Comparison of ENCODE assay signal across 8 cellular contexts in the genomic region with DNA sequence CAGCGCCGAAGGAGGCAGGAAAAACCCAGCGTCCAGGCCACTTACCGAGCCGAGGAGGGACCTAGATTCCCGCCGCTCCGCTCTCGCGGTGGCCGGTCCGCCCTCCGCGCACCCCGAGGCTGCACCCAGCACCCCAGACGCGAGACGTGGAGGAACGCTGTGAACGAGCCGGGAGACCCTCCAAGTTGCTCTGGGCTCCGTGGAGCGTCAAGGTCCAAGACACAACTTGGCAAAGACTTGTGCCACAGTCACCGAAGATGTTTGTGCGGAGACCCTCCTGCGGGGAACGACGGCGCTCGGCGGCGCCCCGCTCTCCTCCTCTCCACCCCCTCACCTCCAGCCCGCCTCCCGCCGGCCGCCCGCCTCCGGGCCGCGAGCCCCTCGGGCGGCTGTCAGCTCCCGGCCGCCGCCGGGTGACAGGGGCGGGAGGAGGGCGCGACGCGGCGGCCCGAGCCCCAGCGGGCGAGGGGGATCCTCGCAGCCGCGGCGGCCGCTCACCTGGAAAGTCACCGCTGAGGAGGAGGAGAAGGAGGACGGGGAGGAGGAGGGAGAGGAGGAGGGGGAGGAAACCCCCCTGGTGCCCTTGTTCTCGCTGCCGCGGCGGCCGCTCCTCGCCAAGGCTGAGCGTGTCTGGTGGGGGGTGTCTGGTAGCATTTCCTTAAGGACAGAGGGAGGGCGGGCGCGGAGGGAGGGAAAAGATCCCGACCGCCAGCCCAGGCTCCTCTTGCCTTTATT. TPM values are rescaled to one million over a fixed set of nuclear protein-coding genes. Genes with fewer than 3 reads are reported as not detected.
A peak's percentile ranks its signal among the peaks of the same experiment; 100 is the strongest.
DNase-seq lines count a peak whose midpoint lies in the region; ATAC-seq, FAIRE-seq and TF ChIP-seq lines count a peak whose summit lies in the region.

No MANE protein-coding gene starts in this region.

- no peaks in the 10 kb centered on the region for H3K9me3 ChIP-seq in A549

- H3K4me1 ChIP-seq in A549, result peaks cover 22% of the 10 kb centered on the region

- no peak for TF ChIP-seq RAD21 in A549 (conservative IDR thresholded peaks at IDR 0.05 in 1 of 2, IDR thresholded peaks at IDR 0.05 in 1 of 2)

- TF ChIP-seq POLR2A in A549 (IDR thresholded peaks at IDR 0.05; ENCODE audit: low read length), result no peak

- ATAC-seq in A549 (peak; percentile 31 to 37), GM18907 (IDR thresholded peaks at IDR 0.05; ENCODE audit: unreplicated experiment) (peak; percentile 19)

- no peak for FAIRE-seq in A549 (lab: Jason Lieb, UNC)

- in situ Hi-C loops in T47D (cut with HindIII; ENCODE audit: low pct_unique_long_range_greater_than_20kb, low sequenced_read_pairs), result no loop called here

- H3K4me2 ChIP-seq in A549, result peak overlapping the region; percentile 76

- no peak for TF ChIP-seq EP300 in A549 (IDR thresholded peaks at IDR 0.05)

- CTCF ChIA-PET in A549 (lab: Yijun Ruan, JAX), result interaction anchor here (0.9 to 1.1 kb wide), 2 partner anchors 10 to 60 kb away, joined by 3 read pairs; no protein-coding TSS in a partner anchor

- DNase-seq in A549 (ENCODE audit: low read depth in 1 of 2, low spot score in 1 of 2) (peak; percentile 27 to 59), HT-29 (ENCODE audit: low spot score) (peak; percentile 62), UCSD-AML1 (lab: John Stamatoyannopoulos, UW; ENCODE audit: unreplicated experiment) (peak; percentile 51), T47D (ENCODE audit: low read depth in 1 of 2, low spot score in 1 of 2) (peak; percentile 54 to 59), islet precursor cell (peak; percentile 83), pons (ENCODE audit: low spot score) (no peak)
- DNase-seq in stimulated activated CD4-positive, alpha-beta T cell treated with anti-CD3 and anti-CD28 coated beads, Interleukin-15, amount 100 ng/mL, for 48 hours (ENCODE audit: low read depth in 2 of 2), result peak; percentile 35 to 39

- POLR2A ChIA-PET in A549 (lab: Yijun Ruan, JAX), result interaction anchor here (0.5 to 1.1 kb wide), 2 partner anchors 114 to 560 kb away, joined by 3 read pairs; no protein-coding TSS in a partner anchor

- H3K27ac ChIP-seq in A549, result peak overlapping the region; percentile 83 to 93

- no peak for TF ChIP-seq CTCF in A549 (IDR thresholded peaks at IDR 0.05)

- peak overlapping the region; percentile 87 for H3K4me3 ChIP-seq in A549

- 0% methylated on average over 11 of the region's 75 CpGs for WGBS in A549 (ENCODE audit: missing lambda C conversion rate)

TF ChIP-seq in A549, 52 proteins besides CTCF, POLR2A, EP300 and RAD21:
- TF ChIP-seq MYC (IDR thresholded peaks at IDR 0.05; ENCODE audit: borderline replicate concordance, low read length), result no peak
- no peak for TF ChIP-seq FOXS1 (CRISPR knock-in tag; IDR thresholded peaks at IDR 0.05)
- TF ChIP-seq ZC3H11A (IDR thresholded peaks at IDR 0.05), result no peak
- TF ChIP-seq PHF8 (IDR thresholded peaks at IDR 0.05; ENCODE audit: borderline replicate concordance, low read depth), result peak; percentile 60; the same call in 1 of the 2 replicates
- TF ChIP-seq, protein P1, sequence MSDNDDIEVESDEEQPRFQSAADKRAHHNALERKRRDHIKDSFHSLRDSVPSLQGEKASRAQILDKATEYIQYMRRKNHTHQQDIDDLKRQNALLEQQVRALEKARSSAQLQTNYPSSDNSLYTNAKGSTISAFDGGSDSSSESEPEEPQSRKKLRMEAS (IDR thresholded peaks at IDR 0.05), result 0 out of 2 replicates have a peak, but pooled peaks have one; percentile 15
- no peak for TF ChIP-seq ZSCAN20 (CRISPR knock-in tag; IDR thresholded peaks at IDR 0.05)
- TF ChIP-seq CEBPB (IDR thresholded peaks at IDR 0.05), result no peak
- TF ChIP-seq, protein P2, sequence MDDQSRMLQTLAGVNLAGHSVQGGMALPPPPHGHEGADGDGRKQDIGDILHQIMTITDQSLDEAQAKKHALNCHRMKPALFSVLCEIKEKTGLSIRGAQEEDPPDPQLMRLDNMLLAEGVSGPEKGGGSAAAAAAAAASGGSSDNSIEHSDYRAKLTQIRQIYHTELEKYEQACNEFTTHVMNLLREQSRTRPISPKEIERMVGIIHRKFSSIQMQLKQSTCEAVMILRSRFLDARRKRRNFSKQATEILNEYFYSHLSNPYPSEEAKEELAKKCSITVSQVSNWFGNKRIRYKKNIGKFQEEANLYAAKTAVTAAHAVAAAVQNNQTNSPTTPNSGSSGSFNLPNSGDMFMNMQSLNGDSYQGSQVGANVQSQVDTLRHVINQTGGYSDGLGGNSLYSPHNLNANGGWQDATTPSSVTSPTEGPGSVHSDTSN (IDR thresholded peaks at IDR 0.05), result no peak
- TF ChIP-seq EHF (CRISPR knock-in tag; IDR thresholded peaks at IDR 0.05), result no peak
- TF ChIP-seq MAFK (IDR thresholded peaks at IDR 0.05; ENCODE audit: partially characterized antibody), result no peak
- no peak for TF ChIP-seq TFCP2L1 (CRISPR knock-in tag; IDR thresholded peaks at IDR 0.05)
- TF ChIP-seq ZFP36 (IDR thresholded peaks at IDR 0.05; ENCODE audit: borderline replicate concordance, partially characterized antibody), result no peak
- TF ChIP-seq, protein P3, sequence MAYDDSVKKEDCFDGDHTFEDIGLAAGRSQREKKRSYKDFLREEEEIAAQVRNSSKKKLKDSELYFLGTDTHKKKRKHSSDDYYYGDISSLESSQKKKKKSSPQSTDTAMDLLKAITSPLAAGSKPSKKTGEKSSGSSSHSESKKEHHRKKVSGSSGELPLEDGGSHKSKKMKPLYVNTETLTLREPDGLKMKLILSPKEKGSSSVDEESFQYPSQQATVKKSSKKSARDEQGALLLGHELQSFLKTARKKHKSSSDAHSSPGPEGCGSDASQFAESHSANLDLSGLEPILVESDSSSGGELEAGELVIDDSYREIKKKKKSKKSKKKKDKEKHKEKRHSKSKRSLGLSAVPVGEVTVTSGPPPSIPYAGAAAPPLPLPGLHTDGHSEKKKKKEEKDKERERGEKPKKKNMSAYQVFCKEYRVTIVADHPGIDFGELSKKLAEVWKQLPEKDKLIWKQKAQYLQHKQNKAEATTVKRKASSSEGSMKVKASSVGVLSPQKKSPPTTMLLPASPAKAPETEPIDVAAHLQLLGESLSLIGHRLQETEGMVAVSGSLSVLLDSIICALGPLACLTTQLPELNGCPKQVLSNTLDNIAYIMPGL (CRISPR knock-in tag; IDR thresholded peaks at IDR 0.05; ENCODE audit: borderline replicate concordance), result no peak
- TF ChIP-seq, protein P4, sequence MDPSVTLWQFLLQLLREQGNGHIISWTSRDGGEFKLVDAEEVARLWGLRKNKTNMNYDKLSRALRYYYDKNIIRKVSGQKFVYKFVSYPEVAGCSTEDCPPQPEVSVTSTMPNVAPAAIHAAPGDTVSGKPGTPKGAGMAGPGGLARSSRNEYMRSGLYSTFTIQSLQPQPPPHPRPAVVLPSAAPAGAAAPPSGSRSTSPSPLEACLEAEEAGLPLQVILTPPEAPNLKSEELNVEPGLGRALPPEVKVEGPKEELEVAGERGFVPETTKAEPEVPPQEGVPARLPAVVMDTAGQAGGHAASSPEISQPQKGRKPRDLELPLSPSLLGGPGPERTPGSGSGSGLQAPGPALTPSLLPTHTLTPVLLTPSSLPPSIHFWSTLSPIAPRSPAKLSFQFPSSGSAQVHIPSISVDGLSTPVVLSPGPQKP (IDR thresholded peaks at IDR 0.05; ENCODE audit: low read depth, low read length), result no peak
- TF ChIP-seq HOXA7 (CRISPR knock-in tag; IDR thresholded peaks at IDR 0.05), result no peak
- no peak for TF ChIP-seq JUNB (IDR thresholded peaks at IDR 0.05)
- TF ChIP-seq RCOR1 (IDR thresholded peaks at IDR 0.05; ENCODE audit: low read depth, low read length), result no peak
- TF ChIP-seq NPAS2 (CRISPR knock-in tag; IDR thresholded peaks at IDR 0.05; ENCODE audit: borderline replicate concordance), result no peak
- TF ChIP-seq, protein P5, sequence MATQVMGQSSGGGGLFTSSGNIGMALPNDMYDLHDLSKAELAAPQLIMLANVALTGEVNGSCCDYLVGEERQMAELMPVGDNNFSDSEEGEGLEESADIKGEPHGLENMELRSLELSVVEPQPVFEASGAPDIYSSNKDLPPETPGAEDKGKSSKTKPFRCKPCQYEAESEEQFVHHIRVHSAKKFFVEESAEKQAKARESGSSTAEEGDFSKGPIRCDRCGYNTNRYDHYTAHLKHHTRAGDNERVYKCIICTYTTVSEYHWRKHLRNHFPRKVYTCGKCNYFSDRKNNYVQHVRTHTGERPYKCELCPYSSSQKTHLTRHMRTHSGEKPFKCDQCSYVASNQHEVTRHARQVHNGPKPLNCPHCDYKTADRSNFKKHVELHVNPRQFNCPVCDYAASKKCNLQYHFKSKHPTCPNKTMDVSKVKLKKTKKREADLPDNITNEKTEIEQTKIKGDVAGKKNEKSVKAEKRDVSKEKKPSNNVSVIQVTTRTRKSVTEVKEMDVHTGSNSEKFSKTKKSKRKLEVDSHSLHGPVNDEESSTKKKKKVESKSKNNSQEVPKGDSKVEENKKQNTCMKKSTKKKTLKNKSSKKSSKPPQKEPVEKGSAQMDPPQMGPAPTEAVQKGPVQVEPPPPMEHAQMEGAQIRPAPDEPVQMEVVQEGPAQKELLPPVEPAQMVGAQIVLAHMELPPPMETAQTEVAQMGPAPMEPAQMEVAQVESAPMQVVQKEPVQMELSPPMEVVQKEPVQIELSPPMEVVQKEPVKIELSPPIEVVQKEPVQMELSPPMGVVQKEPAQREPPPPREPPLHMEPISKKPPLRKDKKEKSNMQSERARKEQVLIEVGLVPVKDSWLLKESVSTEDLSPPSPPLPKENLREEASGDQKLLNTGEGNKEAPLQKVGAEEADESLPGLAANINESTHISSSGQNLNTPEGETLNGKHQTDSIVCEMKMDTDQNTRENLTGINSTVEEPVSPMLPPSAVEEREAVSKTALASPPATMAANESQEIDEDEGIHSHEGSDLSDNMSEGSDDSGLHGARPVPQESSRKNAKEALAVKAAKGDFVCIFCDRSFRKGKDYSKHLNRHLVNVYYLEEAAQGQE (IDR thresholded peaks at IDR 0.05), result peak; percentile 48; the same call in 1 of the 2 replicates
- no peak for TF ChIP-seq CHD2 (IDR thresholded peaks at IDR 0.05; ENCODE audit: low read length, partially characterized antibody)

RNA-seq across cellular contexts. Expression of a gene that starts 0.6 kb away (rescaled TPM):
- polyA plus RNA-seq in A549 (2011; rRNA removed) (2.6 and 5.1 TPM in 2 replicates), A549 (2017; fragmentation: RNase III; extraction: RNeasy Plus Mini Kit Qiagen cat#74134 plus additional on column Dnase treatment) (1.8 to 2.3 TPM (median 2.2 TPM) in 3 replicates)
- polyA plus RNA-seq in A549 (2012; cell fraction: cytosol; rRNA removed), result 0.54 and 0.78 TPM in 2 replicates
- polyA plus RNA-seq in A549 (2012; cell fraction: nucleus; rRNA removed), result 0.94 and 1.3 TPM in 2 replicates
- polyA minus RNA-seq in A549 (2011; rRNA and poly(A)+ RNA removed), result 7.3 and 7.7 TPM in 2 replicates
- 4.5 and 5.3 TPM in 2 replicates for total RNA-seq in HT-29 (2014; rRNA removed; shearing (Covaris generic))
